Comparison of ENCODE assay signal across 1 cellular context in genomic region chr20:34124469-34125249, GRCh38.
TF ChIP-seq lines count a peak whose summit lies in the region.

No MANE protein-coding gene starts in this region.

TF ChIP-seq in HepG2, 621 proteins besides CTCF, POLR2A, EP300 and RAD21:
- TF ChIP-seq SOX13 (IDR thresholded peaks at IDR 0.05), result no peak
- peak in 1 of 2 experiments; percentile 12; a peak in 1 of 4 replicates for TF ChIP-seq SOX13 (CRISPR knock-in tag; conservative IDR thresholded peaks at IDR 0.05 in 1 of 2, IDR thresholded peaks at IDR 0.05 in 1 of 2)
- no peak for TF ChIP-seq GZF1 (CRISPR knock-in tag; IDR thresholded peaks at IDR 0.05)
- no peak for TF ChIP-seq NR1H2 (CRISPR knock-in tag; IDR thresholded peaks at IDR 0.05; ENCODE audit: borderline replicate concordance, low read depth)
- no peak for TF ChIP-seq ZNF234 (CRISPR knock-in tag; conservative IDR thresholded peaks at IDR 0.05)
- 0 out of 2 replicates have a peak, but pooled peaks have one; percentile 54 for TF ChIP-seq ZNF850 (CRISPR knock-in tag; conservative IDR thresholded peaks at IDR 0.05)
- TF ChIP-seq ZNF75D (CRISPR knock-in tag; IDR thresholded peaks at IDR 0.05; ENCODE audit: borderline replicate concordance), result no peak
